Comparison of ENCODE assay signal across 8 cellular contexts in the genomic region with DNA sequence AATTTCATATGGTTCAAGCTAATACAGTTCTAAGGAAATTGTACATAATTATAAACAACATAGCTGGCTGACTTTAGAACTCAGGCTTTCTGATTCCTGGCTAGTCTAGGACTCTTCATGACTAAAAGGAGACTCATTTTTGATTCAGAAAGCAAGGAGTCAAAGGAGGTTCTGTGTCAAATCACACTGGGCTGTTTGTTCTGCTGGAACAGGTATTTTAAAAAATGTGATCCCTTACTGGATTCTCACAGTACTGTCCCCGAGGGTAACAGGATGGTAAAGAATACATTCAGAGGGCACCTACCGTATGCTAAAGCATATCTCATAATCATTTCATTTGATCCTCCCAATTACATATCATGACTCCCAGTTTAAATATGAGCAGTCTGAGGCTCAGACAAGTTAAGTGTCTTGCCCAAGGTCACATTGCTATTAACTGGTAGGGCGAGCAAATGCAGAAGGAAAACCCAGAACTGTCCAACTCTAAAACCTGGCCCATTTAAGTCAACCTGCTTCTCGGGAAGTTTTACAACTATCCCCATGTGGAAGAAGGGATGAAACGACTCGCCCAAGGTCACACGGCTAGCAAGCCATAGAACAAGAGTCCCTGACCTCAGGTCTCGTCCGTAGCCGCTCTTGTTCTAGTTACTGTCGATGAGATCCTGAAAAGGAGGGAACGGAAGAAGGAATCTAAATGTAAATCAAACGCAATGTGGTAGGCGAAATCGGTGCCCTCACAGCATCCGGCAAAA. TPM values are rescaled to one million over a fixed set of nuclear protein-coding genes. Genes with fewer than 3 reads are reported as not detected.
DNase-seq lines count a peak whose midpoint lies in the region; ATAC-seq and TF ChIP-seq lines count a peak whose summit lies in the region.

No MANE protein-coding gene starts in this region.

- H3K36me3 ChIP-seq in Caco-2 (ENCODE audit: control insufficient read depth, insufficient read depth, low read length) (no peaks in the 10 kb centered on the region), lung (ENCODE audit: control insufficient read depth in 2 of 2, insufficient read depth in 2 of 2, low read length in 2 of 2) (peaks cover 6 to 7% of the 10 kb centered on the region in 2 donors), vagina (peaks cover 0 to 6% of the 10 kb centered on the region in 2 donors)

- H3K27me3 ChIP-seq in Caco-2 (replicated peaks; ENCODE audit: control insufficient read depth, insufficient read depth, low read length) (no peaks in the 10 kb centered on the region), lung (ENCODE audit: control insufficient read depth, insufficient read depth) (no peaks in the 10 kb centered on the region), vagina (no peaks in the 10 kb centered on the region)

- POLR2A ChIA-PET in Caco-2 (lab: Charles Lee): interaction anchor here (0.7 kb wide), 1 partner anchor 12 kb away, joined by 7 read pairs; no protein-coding TSS in a partner anchor

- H3K27ac Mint-ChIP-seq in Caco-2 (ENCODE audit: unreplicated experiment): peak overlapping the region; percentile 100
- peak overlapping the region; percentile 97 for H3K27ac Mint-ChIP-seq in chondrocyte (ENCODE audit: unreplicated experiment)

- H3K27me3 Mint-ChIP-seq in Caco-2 (ENCODE audit: insufficient read depth, unreplicated experiment): no peaks in the 10 kb centered on the region
- H3K27me3 Mint-ChIP-seq in chondrocyte (ENCODE audit: low read depth): no peaks in the 10 kb centered on the region

- 0 out of 2 replicates have a peak, but pooled peaks cover 7% of the 10 kb centered on the region for H3K4me1 ChIP-seq in Caco-2
- H3K4me1 ChIP-seq in lung (ENCODE audit: control insufficient read depth in 2 of 2, insufficient read depth in 2 of 2, low read length in 2 of 2): peaks cover 0 to 19% of the 10 kb centered on the region in 2 donors
- peaks cover 32% of the 10 kb centered on the region for H3K4me1 ChIP-seq in vagina

- H3K36me3 Mint-ChIP-seq in Caco-2 (ENCODE audit: insufficient read depth, unreplicated experiment) (peaks cover 16% of the 10 kb centered on the region), chondrocyte (ENCODE audit: low read depth) (peaks cover under 1% of the 10 kb centered on the region)

- TSS peak; percentile 54 for BruUV-seq in Caco-2 (replicated peaks; lab: Mats Ljungman, UMichigan)

- H3K9me3 Mint-ChIP-seq in Caco-2 (ENCODE audit: unreplicated experiment): no peaks in the 10 kb centered on the region
- H3K9me3 Mint-ChIP-seq in chondrocyte (ENCODE audit: low read depth): no peaks in the 10 kb centered on the region

- ATAC-seq in GM21390 (IDR thresholded peaks at IDR 0.05; ENCODE audit: unreplicated experiment) (peak; percentile 14), lung (ENCODE audit: insufficient read depth, low FRiP score) (peak; percentile 9)

- H3K4me3 Mint-ChIP-seq in Caco-2 (ENCODE audit: unreplicated experiment) (peak overlapping the region; percentile 98), chondrocyte (ENCODE audit: unreplicated experiment) (peak overlapping the region; percentile 95)

- DNase-seq in Caco-2 (no peak), M059J (ENCODE audit: low read depth) (peak; percentile 36), chondrocyte (ENCODE audit: low spot score) (no peak), lung (ENCODE audit: low spot score) (no peak), vagina (ENCODE audit: extremely low spot score in 2 of 2) (no peak), HuH-7 (ENCODE audit: low spot score) (no peak), GM10266 (ENCODE audit: extremely low spot score) (no peak)

- CTCF ChIA-PET in Caco-2 (lab: Charles Lee): no interaction called here

- peak overlapping the region; percentile 90 to 97 for H3K27ac ChIP-seq in lung (ENCODE audit: low read depth in 1 of 2, low read length in 1 of 2)
- peak overlapping the region; percentile 81 for H3K27ac ChIP-seq in vagina

- TF ChIP-seq CTCF in Caco-2 (IDR thresholded peaks at IDR 0.05; ENCODE audit: insufficient read depth in 1 of 2, low read depth in 1 of 2, low read length in 1 of 2, severe bottlenecking in 1 of 2, unreplicated experiment in 1 of 2): no peak
- no peak for TF ChIP-seq CTCF in chondrocyte (IDR thresholded peaks at IDR 0.05)
- TF ChIP-seq CTCF in lung (IDR thresholded peaks at IDR 0.05; ENCODE audit: control extremely low read depth, extremely low read depth): no peak
- TF ChIP-seq CTCF in vagina (IDR thresholded peaks at IDR 0.05): no peak
- no peak for TF ChIP-seq CTCF in GM10266 (IDR thresholded peaks at IDR 0.05; ENCODE audit: control insufficient read depth, insufficient read depth, low read depth, missing control alignments)

- peaks cover 6% of the 10 kb centered on the region for H3K4me1 Mint-ChIP-seq in Caco-2 (ENCODE audit: low read depth, unreplicated experiment)
- H3K4me1 Mint-ChIP-seq in chondrocyte (ENCODE audit: low read depth): peaks cover 11% of the 10 kb centered on the region

- no peak for TF ChIP-seq POLR2A in vagina (IDR thresholded peaks at IDR 0.05)

- H3K9me3 ChIP-seq in Caco-2 (no peaks in the 10 kb centered on the region), lung (ENCODE audit: control insufficient read depth in 2 of 2, insufficient read depth in 1 of 2, low read length in 1 of 2) (no peaks in the 10 kb centered on the region), vagina (no peaks in the 10 kb centered on the region)

- intact Hi-C loops in Caco-2 (cut with micrococcal nuclease; ENCODE audit: unreplicated experiment) (no loop called here), vagina (cut with DNase I) (no loop called here)

- H3K4me3 ChIP-seq in Caco-2 (ENCODE audit: low read depth, low read length): peak overlapping the region; percentile 57
- peak overlapping the region; percentile 58 for H3K4me3 ChIP-seq in lung
- H3K4me3 ChIP-seq in vagina: peak overlapping the region; percentile 70 to 73

- WGBS in lung, 2 donors: 3 to 4% methylated on average over 16 of the region's 16 CpGs

RNA-seq across cellular contexts. Expression of gene MYSM1, which starts 0.7 kb away (rescaled TPM):
- 35.1 TPM in 2 replicates for total RNA-seq in Caco-2 (2022)
- 4.3 and 9.1 TPM in 2 replicates for total RNA-seq in M059J (2014; rRNA removed; shearing (Covaris generic))
- 26.6 to 33.8 TPM (median 29.8 TPM) in 3 replicates for total RNA-seq in chondrocyte
- total RNA-seq in lung: 10 to 100 TPM; 23.4 to 67.0 TPM
- polyA plus RNA-seq in lung: 10 to 100 TPM in 1 of 2 donors, 1 to 10 TPM in 1; 7.4 to 14.8 TPM
- 28.7 TPM for total RNA-seq in vagina
